1 cellular context compared by ENCODE assay signal in genomic region chr12:29164477-29165163, GRCh38.
TF ChIP-seq lines count a peak whose summit lies in the region.

No MANE protein-coding gene starts in this region.

TF ChIP-seq in GM12878, 131 proteins besides CTCF, POLR2A, EP300 and RAD21 (continued from another document and continues in another):
- TF ChIP-seq, protein P1, sequence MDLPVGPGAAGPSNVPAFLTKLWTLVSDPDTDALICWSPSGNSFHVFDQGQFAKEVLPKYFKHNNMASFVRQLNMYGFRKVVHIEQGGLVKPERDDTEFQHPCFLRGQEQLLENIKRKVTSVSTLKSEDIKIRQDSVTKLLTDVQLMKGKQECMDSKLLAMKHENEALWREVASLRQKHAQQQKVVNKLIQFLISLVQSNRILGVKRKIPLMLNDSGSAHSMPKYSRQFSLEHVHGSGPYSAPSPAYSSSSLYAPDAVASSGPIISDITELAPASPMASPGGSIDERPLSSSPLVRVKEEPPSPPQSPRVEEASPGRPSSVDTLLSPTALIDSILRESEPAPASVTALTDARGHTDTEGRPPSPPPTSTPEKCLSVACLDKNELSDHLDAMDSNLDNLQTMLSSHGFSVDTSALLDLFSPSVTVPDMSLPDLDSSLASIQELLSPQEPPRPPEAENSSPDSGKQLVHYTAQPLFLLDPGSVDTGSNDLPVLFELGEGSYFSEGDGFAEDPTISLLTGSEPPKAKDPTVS (IDR thresholded peaks at IDR 0.05; ENCODE audit: low read depth, low read length): no peak
- TF ChIP-seq ZNF274 (IDR thresholded peaks at IDR 0.05; ENCODE audit: insufficient read depth, insufficient read length) (no peak), CHD2 (IDR thresholded peaks at IDR 0.05; ENCODE audit: borderline replicate concordance, low read depth, low read length) (peak; percentile 37; the same call in 1 of the 2 replicates), NKRF (conservative IDR thresholded peaks at IDR 0.05) (no peak), SPI1 (IDR thresholded peaks at IDR 0.05; ENCODE audit: borderline replicate concordance, insufficient read depth, low read depth, low read length) (peak; percentile 97), ZNF622 (IDR thresholded peaks at IDR 0.05) (no peak), SMARCA5 (IDR thresholded peaks at IDR 0.05) (no peak), PBX3 (IDR thresholded peaks at IDR 0.05; ENCODE audit: insufficient replicate concordance, low read depth, low read length) (peak; percentile 42), POU2F2 (IDR thresholded peaks at IDR 0.05; ENCODE audit: borderline replicate concordance, low read depth, low read length) (0 out of 3 replicates have a peak, but pooled peaks have one; percentile 3), CREM (IDR thresholded peaks at IDR 0.05; ENCODE audit: low read depth) (peak; percentile 36; the same call in 1 of the 2 replicates), NR2F1 (conservative IDR thresholded peaks at IDR 0.05) (peak; percentile 62), SIX5 (IDR thresholded peaks at IDR 0.05; ENCODE audit: low read depth, low read length, severe bottlenecking) (no peak), MYC (IDR thresholded peaks at IDR 0.05; ENCODE audit: insufficient read depth, insufficient read length, insufficient replicate concordance, low read length, severe bottlenecking) (no peak), JUNB (IDR thresholded peaks at IDR 0.05) (peak; percentile 85), IKZF1 (conservative IDR thresholded peaks at IDR 0.05) (peak; percentile 57), E4F1 (IDR thresholded peaks at IDR 0.05; ENCODE audit: borderline replicate concordance, partially characterized antibody) (no peak), TCF12 (IDR thresholded peaks at IDR 0.05; ENCODE audit: low read depth, low read length) (no peak), NFIC (IDR thresholded peaks at IDR 0.05; ENCODE audit: low read depth, low read length) (peak; percentile 63), SRF (IDR thresholded peaks at IDR 0.05; ENCODE audit: low read depth in 2 of 2, low read length in 2 of 2) (no peak), ZNF217 (IDR thresholded peaks at IDR 0.05) (peak; percentile 90), USF2 (IDR thresholded peaks at IDR 0.05; ENCODE audit: borderline replicate concordance, low read depth, low read length) (no peak), ZZZ3 (IDR thresholded peaks at IDR 0.05; ENCODE audit: control insufficient read depth, insufficient read length, low read depth) (no peak), JUND (IDR thresholded peaks at IDR 0.05; ENCODE audit: low read depth, low read length) (peak; percentile 82), RUNX3 (IDR thresholded peaks at IDR 0.05; ENCODE audit: low read length) (peak; percentile 76), NBN (IDR thresholded peaks at IDR 0.05) (0 out of 2 replicates have a peak, but pooled peaks have one; percentile 61), ZNF592 (IDR thresholded peaks at IDR 0.05) (no peak), POLR2AphosphoS2 (IDR thresholded peaks at IDR 0.05; ENCODE audit: low read depth, low read length) (no peak), RELA (IDR thresholded peaks at IDR 0.05; ENCODE audit: borderline replicate concordance, partially characterized antibody) (no peak), ELK1 (IDR thresholded peaks at IDR 0.05; ENCODE audit: low read depth, low read length) (no peak), SMAD1 (IDR thresholded peaks at IDR 0.05; ENCODE audit: low read depth, partially characterized antibody) (peak; percentile 45), ZNF687 (IDR thresholded peaks at IDR 0.05) (no peak), ASH2L (IDR thresholded peaks at IDR 0.05; ENCODE audit: borderline replicate concordance, low read depth) (no peak), BCL3 (IDR thresholded peaks at IDR 0.05; ENCODE audit: borderline replicate concordance, insufficient read depth, low read depth, low read length, poor library complexity, severe bottlenecking) (no peak), MYB (IDR thresholded peaks at IDR 0.05; ENCODE audit: borderline replicate concordance, low read depth, low read length) (no peak), ATF7 (IDR thresholded peaks at IDR 0.05; ENCODE audit: low read depth) (peak; percentile 93)
- TF ChIP-seq, protein P2, sequence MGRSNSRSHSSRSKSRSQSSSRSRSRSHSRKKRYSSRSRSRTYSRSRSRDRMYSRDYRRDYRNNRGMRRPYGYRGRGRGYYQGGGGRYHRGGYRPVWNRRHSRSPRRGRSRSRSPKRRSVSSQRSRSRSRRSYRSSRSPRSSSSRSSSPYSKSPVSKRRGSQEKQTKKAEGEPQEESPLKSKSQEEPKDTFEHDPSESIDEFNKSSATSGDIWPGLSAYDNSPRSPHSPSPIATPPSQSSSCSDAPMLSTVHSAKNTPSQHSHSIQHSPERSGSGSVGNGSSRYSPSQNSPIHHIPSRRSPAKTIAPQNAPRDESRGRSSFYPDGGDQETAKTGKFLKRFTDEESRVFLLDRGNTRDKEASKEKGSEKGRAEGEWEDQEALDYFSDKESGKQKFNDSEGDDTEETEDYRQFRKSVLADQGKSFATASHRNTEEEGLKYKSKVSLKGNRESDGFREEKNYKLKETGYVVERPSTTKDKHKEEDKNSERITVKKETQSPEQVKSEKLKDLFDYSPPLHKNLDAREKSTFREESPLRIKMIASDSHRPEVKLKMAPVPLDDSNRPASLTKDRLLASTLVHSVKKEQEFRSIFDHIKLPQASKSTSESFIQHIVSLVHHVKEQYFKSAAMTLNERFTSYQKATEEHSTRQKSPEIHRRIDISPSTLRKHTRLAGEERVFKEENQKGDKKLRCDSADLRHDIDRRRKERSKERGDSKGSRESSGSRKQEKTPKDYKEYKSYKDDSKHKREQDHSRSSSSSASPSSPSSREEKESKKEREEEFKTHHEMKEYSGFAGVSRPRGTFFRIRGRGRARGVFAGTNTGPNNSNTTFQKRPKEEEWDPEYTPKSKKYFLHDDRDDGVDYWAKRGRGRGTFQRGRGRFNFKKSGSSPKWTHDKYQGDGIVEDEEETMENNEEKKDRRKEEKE (IDR thresholded peaks at IDR 0.05): no peak
